ENCODE assay signal across 31 cellular contexts in genomic region chr6:167095888-167096287, GRCh38. TPM values are rescaled to one million over a fixed set of nuclear protein-coding genes. Genes with fewer than 3 reads are reported as not detected.
DNase-seq lines count a peak whose midpoint lies in the region; ATAC-seq, FAIRE-seq and TF ChIP-seq lines count a peak whose summit lies in the region.
"Had no signal": no experiment of that assay in that cellular context is flagged by ENCODE, and none has a peak within 500 bp of the region (broad histone marks: within the 10 kb centered on the region; RNA-seq: fewer than 3 reads in every experiment).

No MANE protein-coding gene starts in this region.

- peaks cover 0 to 2% of the 10 kb centered on the region in 2 donors for H3K27me3 Mint-ChIP-seq in CD8-positive, alpha-beta memory T cell
- H3K27me3 Mint-ChIP-seq in stimulated activated memory B cell treated with anti-CD40 and anti-IgM and Interleukin-4, amounts not matched to agents 10 μg/mL and 1 μg/mL and 100 μg/mL, for 72 hours: no peaks in the 10 kb centered on the region
- peaks cover 3% of the 10 kb centered on the region for H3K27me3 Mint-ChIP-seq in GM23338 (ENCODE audit: insufficient read depth, low read depth, poor library complexity)
- H3K27me3 Mint-ChIP-seq: activated CD4-positive, alpha-beta T cell treated with anti-CD3 and anti-CD28 coated beads for 36 hours; activated CD8-positive, alpha-beta T cell treated with anti-CD3 and anti-CD28 coated beads for 36 hours; activated naive CD8-positive, alpha-beta T cell; stimulated activated naive CD8-positive, alpha-beta T cell treated with anti-CD3 and anti-CD28 coated beads, Interleukin-15, amount 100 ng/mL, for 72 hours had no signal

- H3K14ac ChIP-seq in H1 (ENCODE audit: insufficient read length): no peak overlapping the region

- H3K79me1 ChIP-seq in H1 (ENCODE audit: low read depth, low read length): no peaks in the 10 kb centered on the region

- H2AK5ac ChIP-seq in H1 (ENCODE audit: low read depth, low read length): no peak overlapping the region

- peak overlapping the region; percentile 52 for H4K91ac ChIP-seq in H1 (replicated peaks; ENCODE audit: insufficient read length, low read length)

- ATAC-seq in stimulated activated memory B cell treated with anti-CD40 and anti-IgM and Interleukin-4, amounts not matched to agents 10 μg/mL and 1 μg/mL and 100 μg/mL, for 72 hours: no peak
- no peak for ATAC-seq in GM23338
- ATAC-seq: left colon had no signal

- H3K4ac ChIP-seq in H1 (replicated peaks; ENCODE audit: insufficient read length, low read depth, low read length): no peak overlapping the region

- H2AFZ ChIP-seq in OCI-LY7 (ENCODE audit: low read length) (no peak overlapping the region), H1 (ENCODE audit: low read length) (no peak overlapping the region), GM23338 (no peak overlapping the region)

- FAIRE-seq in H1 (lab: Jason Lieb, UNC): no peak

- no peak for TF ChIP-seq POLR2A in H1 (IDR thresholded peaks at IDR 0.05; ENCODE audit: control extremely low read depth in 1 of 2, low read depth in 2 of 2, low read length in 2 of 2)

- peak overlapping the region in 5 of 8 donors; percentile 31 to 99 (median 97) for H3K27ac Mint-ChIP-seq in CD8-positive, alpha-beta memory T cell
- peak overlapping the region; percentile 100 for H3K27ac Mint-ChIP-seq in stimulated activated memory B cell treated with anti-CD40 and anti-IgM and Interleukin-4, amounts not matched to agents 10 μg/mL and 1 μg/mL and 100 μg/mL, for 72 hours
- no peak overlapping the region for H3K27ac Mint-ChIP-seq in GM23338
- H3K27ac Mint-ChIP-seq: activated CD4-positive, alpha-beta T cell treated with anti-CD3 and anti-CD28 coated beads for 36 hours; activated CD8-positive, alpha-beta T cell treated with anti-CD3 and anti-CD28 coated beads for 36 hours; activated naive CD8-positive, alpha-beta T cell; H9; nephron had no signal

- no peaks in the 10 kb centered on the region for H4K20me1 ChIP-seq in OCI-LY7 (ENCODE audit: insufficient read depth, low read length)
- no peaks in the 10 kb centered on the region for H4K20me1 ChIP-seq in H1 (replicated peaks in 1 of 2; ENCODE audit: control insufficient read depth in 1 of 2, insufficient read depth in 2 of 2, low read length in 2 of 2)
- no peaks in the 10 kb centered on the region for H4K20me1 ChIP-seq in GM23338 (replicated peaks; ENCODE audit: insufficient read depth)

- 0 out of 2 replicates have a peak overlapping the region, but pooled peaks have one; percentile 26 for H2BK5ac ChIP-seq in H1 (ENCODE audit: low read depth, low read length)

- H3F3A ChIP-seq in GM23338 (replicated peaks; ENCODE audit: low read depth): no peaks in the 10 kb centered on the region

- H2BK120ac ChIP-seq in H1 (replicated peaks; ENCODE audit: low read depth, low read length): no peak overlapping the region

- H2BK15ac ChIP-seq in H1 (ENCODE audit: low read length): 0 out of 2 replicates have a peak overlapping the region, but pooled peaks have one; percentile 53

- H3K27ac ChIP-seq in CD8-positive, alpha-beta memory T cell (ENCODE audit: low read depth, low read length): no peak overlapping the region
- H3K27ac ChIP-seq in OCI-LY7 (ENCODE audit: low read depth, low read length, poor library complexity, severe bottlenecking): peak overlapping the region; percentile 72
- H3K27ac ChIP-seq in H1 (ENCODE audit: low read depth, low read length): no peak overlapping the region
- no peak overlapping the region for H3K27ac ChIP-seq in GM23338 (ENCODE audit: low read depth)
- H3K27ac ChIP-seq: breast epithelium, uterus had no signal

- peak overlapping the region in 1 of 7 donors; percentile 87 for H3K4me3 Mint-ChIP-seq in CD8-positive, alpha-beta memory T cell
- H3K4me3 Mint-ChIP-seq in stimulated activated memory B cell treated with anti-CD40 and anti-IgM and Interleukin-4, amounts not matched to agents 10 μg/mL and 1 μg/mL and 100 μg/mL, for 72 hours: no peak overlapping the region
- no peak overlapping the region for H3K4me3 Mint-ChIP-seq in GM23338
- H3K4me3 Mint-ChIP-seq: activated CD4-positive, alpha-beta T cell treated with anti-CD3 and anti-CD28 coated beads for 36 hours; activated CD8-positive, alpha-beta T cell treated with anti-CD3 and anti-CD28 coated beads for 36 hours; activated naive CD8-positive, alpha-beta T cell; H9; nephron; stimulated activated naive CD8-positive, alpha-beta T cell treated with anti-CD3 and anti-CD28 coated beads, Interleukin-15, amount 100 ng/mL, for 72 hours had no signal

- H3K9me3 ChIP-seq in CD8-positive, alpha-beta memory T cell (ENCODE audit: low read length): no peaks in the 10 kb centered on the region
- H3K9me3 ChIP-seq in OCI-LY7 (ENCODE audit: low read length) (no peaks in the 10 kb centered on the region), H1 (ENCODE audit: insufficient read depth in 2 of 2, low read depth in 1 of 2, low read length in 1 of 2) (no peaks in the 10 kb centered on the region)
- H3K9me3 ChIP-seq: breast epithelium, Peyer's patch, uterus had no signal

- no peaks in the 10 kb centered on the region for H3K36me3 Mint-ChIP-seq in CD8-positive, alpha-beta memory T cell
- H3K36me3 Mint-ChIP-seq in stimulated activated memory B cell treated with anti-CD40 and anti-IgM and Interleukin-4, amounts not matched to agents 10 μg/mL and 1 μg/mL and 100 μg/mL, for 72 hours: peaks cover 7% of the 10 kb centered on the region
- no peaks in the 10 kb centered on the region for H3K36me3 Mint-ChIP-seq in GM23338 (ENCODE audit: low read depth)
- H3K36me3 Mint-ChIP-seq: activated naive CD8-positive, alpha-beta T cell; immature natural killer cell had no signal

- H3K4me1 Mint-ChIP-seq in CD8-positive, alpha-beta memory T cell: peaks cover 54 to 70% (median 57%) of the 10 kb centered on the region in 3 donors
- H3K4me1 Mint-ChIP-seq in stimulated activated memory B cell treated with anti-CD40 and anti-IgM and Interleukin-4, amounts not matched to agents 10 μg/mL and 1 μg/mL and 100 μg/mL, for 72 hours: peaks cover 85% of the 10 kb centered on the region
- peaks cover 11% of the 10 kb centered on the region for H3K4me1 Mint-ChIP-seq in GM23338

- 100% methylated on average over 2 of the region's 2 CpGs; no CpG with 5 or more reads in 1 of the 2 experiments for WGBS in H1 (ENCODE audit: extremely low coverage in 1 of 2, insufficient coverage in 1 of 2, insufficient read length in 1 of 2, insufficient replicate concordance in 2 of 2, low coverage in 1 of 2, low lambda C conversion rate in 2 of 2, missing lambda C conversion rate in 1 of 2), 2 experiments

- H3K79me2 ChIP-seq in OCI-LY7 (ENCODE audit: insufficient read depth, low read depth, low read length) (no peaks in the 10 kb centered on the region), H1 (ENCODE audit: control insufficient read depth in 1 of 2, insufficient read depth in 2 of 2, low read length in 2 of 2) (no peaks in the 10 kb centered on the region), GM23338 (replicated peaks; ENCODE audit: insufficient read depth) (no peaks in the 10 kb centered on the region)

- no peak for DNase-seq in CD8-positive, alpha-beta memory T cell
- no peak for DNase-seq in OCI-LY7 (ENCODE audit: low spot score)
- no peak for DNase-seq in H1 (ENCODE audit: low read depth in 1 of 2, low spot score in 2 of 2)
- no peak for DNase-seq in 8988T
- no peak for DNase-seq in GM23338 (ENCODE audit: low spot score)
- no peak for DNase-seq in activated effector memory CD4-positive, alpha-beta T cell treated with Interleukin-2 at 50 U/mL for 16 hours
- DNase-seq: activated CD4-positive, alpha-beta T cell treated with anti-CD3 and anti-CD28 coated beads for 36 hours; activated CD8-positive, alpha-beta T cell treated with anti-CD3 and anti-CD28 coated beads for 36 hours; Calu3; DMS79; GDM1; H9; immature natural killer cell; KG1; left colon; mammary epithelial cell; NCI-H1417; NCI-H2029 treated with DMSO at 0.1 percent for 48 hours; NCI-H226; NCI-H69; Peyer's patch; SHP77; stimulated activated naive CD8-positive, alpha-beta T cell treated with anti-CD3 and anti-CD28 coated beads, Interleukin-15, amount 100 ng/mL, for 72 hours; uterus had no signal

- peak overlapping the region; percentile 66 for H3K4me2 ChIP-seq in OCI-LY7 (ENCODE audit: low read length)
- no peak overlapping the region for H3K4me2 ChIP-seq in H1 (ENCODE audit: insufficient read depth in 1 of 2, low read depth in 2 of 2, low read length in 2 of 2)
- H3K4me2 ChIP-seq in GM23338: no peak overlapping the region

- CTCF ChIA-PET in CD8-positive, alpha-beta memory T cell (lab: Charles Lee): interaction anchor here (0.9 to 3.0 kb wide), 3 partner anchors 9 to 321 kb away, joined by 4 to 11 read pairs (median 5); no protein-coding TSS in a partner anchor
- CTCF ChIA-PET in OCI-LY7 (lab: Charles Lee; ENCODE audit: unreplicated experiment) (interaction anchor here (1.7 kb wide), 1 partner anchor 18 kb away, joined by 9 read pairs; no protein-coding TSS in a partner anchor), H1 (lab: Charles Lee; ENCODE audit: partially characterized antibody) (interaction anchor here (1.3 kb wide), 1 partner anchor 46 kb away, joined by 4 read pairs; no protein-coding TSS in a partner anchor)

- no peak overlapping the region for H3K56ac ChIP-seq in H1 (replicated peaks; ENCODE audit: insufficient read length, low read depth, low read length)

- H3K4me3 ChIP-seq in CD8-positive, alpha-beta memory T cell (ENCODE audit: low read length): no peak overlapping the region
- peak overlapping the region; percentile 44 for H3K4me3 ChIP-seq in OCI-LY7 (ENCODE audit: low read depth, low read length, poor library complexity, severe bottlenecking)
- H3K4me3 ChIP-seq in H1 (ENCODE audit: extremely low read depth in 1 of 4, insufficient read depth in 2 of 4, low read depth in 3 of 4, low read length in 4 of 4): no peak overlapping the region
- H3K4me3 ChIP-seq in GM23338: no peak overlapping the region
- H3K4me3 ChIP-seq: breast epithelium, Peyer's patch, uterus had no signal

- H3K18ac ChIP-seq in H1 (ENCODE audit: extremely low read depth, low read length): no peak overlapping the region

- H3K23me2 ChIP-seq in H1 (ENCODE audit: low read depth, low read length): no peaks in the 10 kb centered on the region

- BruUV-seq in OCI-LY7 (replicated peaks; lab: Mats Ljungman, UMichigan): no TSS peak

- no peak overlapping the region; the same call in 1 of the 2 replicates for H4K8ac ChIP-seq in H1 (ENCODE audit: extremely low read depth, insufficient read depth, low read length)

- no peak for TF ChIP-seq CTCF in OCI-LY7 (conservative IDR thresholded peaks at IDR 0.05; ENCODE audit: low read length)
- no peak for TF ChIP-seq CTCF in H1 (IDR thresholded peaks at IDR 0.05; ENCODE audit: control extremely low read depth in 1 of 3, insufficient read depth in 1 of 3, low read depth in 1 of 3, low read length in 3 of 3)
- no peak for TF ChIP-seq CTCF in GM23338 (conservative IDR thresholded peaks at IDR 0.05; ENCODE audit: low read depth in 2 of 2)

- POLR2A ChIA-PET in CD8-positive, alpha-beta memory T cell (lab: Charles Lee): no interaction called here
- POLR2A ChIA-PET in OCI-LY7 (lab: Charles Lee): interaction anchor here (1.0 to 10.2 kb wide), 6 partner anchors 13 to 140 kb away, joined by 3 to 96 read pairs (median 4); partner anchors contain the start of genes CCR6 and RNASET2
- POLR2A ChIA-PET in H1 (lab: Charles Lee; ENCODE audit: partially characterized antibody): no interaction called here

- H3K9me2 ChIP-seq in OCI-LY7 (ENCODE audit: insufficient read depth, low read length) (no peaks in the 10 kb centered on the region), GM23338 (ENCODE audit: insufficient read depth) (0 out of 2 replicates have a peak, but pooled peaks cover 3% of the 10 kb centered on the region)

- H3K27me3 ChIP-seq in CD8-positive, alpha-beta memory T cell (ENCODE audit: insufficient read depth, low read length, poor library complexity, severe bottlenecking): no peaks in the 10 kb centered on the region
- H3K27me3 ChIP-seq in H1 (replicated peaks in 1 of 4; ENCODE audit: control insufficient read depth in 3 of 4, extremely low read depth in 1 of 4, insufficient read depth in 3 of 4, low read length in 3 of 4) (no peaks in the 10 kb centered on the region), GM23338 (ENCODE audit: insufficient read depth) (no peaks in the 10 kb centered on the region)
- H3K27me3 ChIP-seq: breast epithelium, Peyer's patch, uterus had no signal

- H3K4me1 ChIP-seq in CD8-positive, alpha-beta memory T cell (ENCODE audit: insufficient read depth, low read length): peaks cover 52% of the 10 kb centered on the region
- H3K4me1 ChIP-seq in OCI-LY7 (ENCODE audit: insufficient read depth, low read length, poor library complexity, severe bottlenecking) (peaks cover 81% of the 10 kb centered on the region), H1 (replicated peaks in 1 of 4; ENCODE audit: control insufficient read depth in 3 of 4, insufficient read depth in 4 of 4, low read length in 3 of 4) (peaks cover 0 to 7% (median 2%) of the 10 kb centered on the region in 4 experiments; a peak in 2 of 7 replicates), GM23338 (ENCODE audit: insufficient read depth) (peaks cover 7% of the 10 kb centered on the region; the same call in 1 of the 2 replicates)
- H3K4me1 ChIP-seq: breast epithelium, uterus had no signal

- no peak overlapping the region for H2BK12ac ChIP-seq in H1 (ENCODE audit: low read depth, low read length)

- 0 out of 2 replicates have a peak overlapping the region, but pooled peaks have one; percentile 76 for H2BK20ac ChIP-seq in H1 (ENCODE audit: low read length)

- no peaks in the 10 kb centered on the region for H3K9me3 Mint-ChIP-seq in CD8-positive, alpha-beta memory T cell
- no peaks in the 10 kb centered on the region for H3K9me3 Mint-ChIP-seq in stimulated activated memory B cell treated with anti-CD40 and anti-IgM and Interleukin-4, amounts not matched to agents 10 μg/mL and 1 μg/mL and 100 μg/mL, for 72 hours
- no peaks in the 10 kb centered on the region for H3K9me3 Mint-ChIP-seq in GM23338
- H3K9me3 Mint-ChIP-seq: activated CD8-positive, alpha-beta T cell treated with anti-CD3 and anti-CD28 coated beads for 36 hours; H9; immature natural killer cell had no signal

- H3K36me3 ChIP-seq in CD8-positive, alpha-beta memory T cell (ENCODE audit: insufficient read depth, low read length): no peaks in the 10 kb centered on the region
- H3K36me3 ChIP-seq in OCI-LY7 (ENCODE audit: insufficient read depth, low read length) (no peaks in the 10 kb centered on the region), H1 (ENCODE audit: control insufficient read depth in 2 of 4, insufficient read depth in 4 of 4, low read length in 3 of 4) (no peaks in the 10 kb centered on the region), GM23338 (ENCODE audit: insufficient read depth) (no peaks in the 10 kb centered on the region)
- H3K36me3 ChIP-seq: breast epithelium, Peyer's patch, uterus had no signal

- intact Hi-C loops in OCI-LY7 (cut with micrococcal nuclease; ENCODE audit: unreplicated experiment): loop anchor here (1.0 kb wide), 1 partner anchor 16 kb away; no protein-coding TSS in a partner anchor

- TF ChIP-seq RAD21 in H1 (IDR thresholded peaks at IDR 0.05 in 1 of 2, conservative IDR thresholded peaks at IDR 0.05 in 1 of 2; ENCODE audit: low read depth in 2 of 2, low read length in 2 of 2): no peak

- no peak overlapping the region for H4K5ac ChIP-seq in H1 (ENCODE audit: insufficient read length, low read depth, low read length)

- no peak for TF ChIP-seq EP300 in H1 (IDR thresholded peaks at IDR 0.05; ENCODE audit: borderline replicate concordance in 1 of 2, low read depth in 2 of 2, low read length in 2 of 2)

- H3K9ac ChIP-seq in H1 (replicated peaks in 1 of 4; ENCODE audit: extremely low read depth in 1 of 4, low read depth in 3 of 4, low read length in 3 of 4): peak overlapping the region in 1 of 4 experiments; percentile 33; a peak in 1 of 7 replicates

- H3K23ac ChIP-seq in H1 (ENCODE audit: insufficient read length): no peak overlapping the region

RNA-seq across cellular contexts. Expression of gene CCR6, which starts 27.0 kb away (rescaled TPM):
- total RNA-seq in CD8-positive, alpha-beta memory T cell: 1 to 10 TPM; 3.5 to 3.9 TPM
- 47.3 TPM for polyA plus RNA-seq in CD8-positive, alpha-beta memory T cell
- 0.05 and 0.35 TPM in 2 replicates for total RNA-seq in OCI-LY7 (2014; rRNA removed; shearing (Covaris generic))
- total RNA-seq in OCI-LY7 (2022): 0.10 TPM in 1 of 2 replicates, not detected in the other
- total RNA-seq in H1 (2021; fragmentation: NEBNext Ultra II Directional; extraction: Animal tissue kit (Norgen Biotek cat#: 25700)): not detected in 2 replicates
- polyA plus RNA-seq in H1 (2011; rRNA removed) (0.06 and 0.27 TPM in 2 replicates), GM23338 (2016; fragmentation: Nextera tagmentation; extraction: Ambion mirVana) (not detected in 2 replicates)
- polyA plus RNA-seq in H1 (2011; cell fraction: cytosol; rRNA removed): not detected
- not detected for polyA plus RNA-seq in H1 (2011; cell fraction: nucleus; rRNA removed)
- polyA plus RNA-seq in H1 (2012, experiment 1 of 2): not detected in 4 replicates
- polyA plus RNA-seq in H1 (2012, experiment 2 of 2): not detected
- not detected for polyA plus RNA-seq in H1 (2013, experiment 1 of 2)
- polyA plus RNA-seq in H1 (2013, experiment 2 of 2): not detected
- not detected in 2 replicates for polyA minus RNA-seq in H1 (2011; rRNA and poly(A)+ RNA removed)
- polyA minus RNA-seq in H1 (2011; cell fraction: cytosol; rRNA and poly(A)+ RNA removed): not detected
- polyA minus RNA-seq in H1 (2011; cell fraction: nucleus; rRNA and poly(A)+ RNA removed): not detected
- total RNA-seq in GM23338 (2014; rRNA removed; shearing (Covaris generic)): not detected in 2 replicates
- total RNA-seq: Calu3, chondrocyte, H9, mammary epithelial cell, osteocyte, uterus had no signal
- polyA plus RNA-seq: BJ, mammary epithelial cell had no signal
